In the genomic region with DNA sequence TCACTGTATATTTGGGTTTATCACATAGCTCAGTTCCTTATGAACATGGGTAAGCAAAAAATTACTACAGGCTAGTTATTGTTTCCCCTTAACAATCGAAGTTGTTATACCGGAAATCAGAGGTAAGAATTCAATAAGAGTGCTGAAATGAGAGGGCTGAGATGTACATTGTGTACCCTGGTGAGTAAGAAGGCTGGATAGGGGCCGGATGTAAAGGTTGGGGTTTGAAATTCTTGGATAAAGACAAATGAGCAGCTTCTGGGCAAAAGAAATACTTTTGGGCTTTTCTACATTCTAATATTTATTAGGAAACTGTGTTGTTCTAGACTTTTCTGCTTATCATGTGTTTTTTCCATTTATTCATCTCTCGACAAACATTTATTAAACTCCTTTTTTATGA, we compare ENCODE assay signal across 22 cellular contexts.
"Had no signal": no experiment of that assay in that cellular context is flagged by ENCODE, and none has a peak within 500 bp of the region (broad histone marks: within the 10 kb centered on the region; RNA-seq: fewer than 3 reads in every experiment).

No MANE protein-coding gene starts in this region.

- H3K36me3 ChIP-seq: ascending aorta, cardiac muscle cell, colonic mucosa, esophagus squamous epithelium had no signal

- H3K4me1 Mint-ChIP-seq: activated T-helper 17 cell treated with anti-CD3 and anti-CD28 coated beads, Interleukin-2, amount 50 U/mL, for 72 hours had no signal

- H3K27ac ChIP-seq: cardiac muscle cell, colonic mucosa had no signal

- H3K27me3 ChIP-seq: ascending aorta, cardiac muscle cell, colonic mucosa, esophagus squamous epithelium had no signal

- H3K27ac Mint-ChIP-seq: activated T-helper 17 cell treated with anti-CD3 and anti-CD28 coated beads, Interleukin-2, amount 50 U/mL, for 72 hours; natural killer cell treated with Interleukin-12 subunit alpha and Interleukin-12 subunit beta and Interleukin-15 and Interleukin-18, amount 100 ng/mL, for 72 hours; progenitor cell of endocrine pancreas; type B pancreatic cell had no signal

- H3K36me3 Mint-ChIP-seq: natural killer cell treated with Interleukin-12 subunit alpha and Interleukin-12 subunit beta and Interleukin-15 and Interleukin-18, amount 100 ng/mL, for 72 hours had no signal

- H3K4me3 Mint-ChIP-seq: activated T-helper 17 cell treated with anti-CD3 and anti-CD28 coated beads, Interleukin-2, amount 50 U/mL, for 72 hours; natural killer cell treated with Interleukin-12 subunit alpha and Interleukin-12 subunit beta and Interleukin-15 and Interleukin-18, amount 100 ng/mL, for 72 hours; type B pancreatic cell had no signal

- H3K4me2 ChIP-seq: smooth muscle cell had no signal

- H3K27me3 Mint-ChIP-seq: activated T-helper 17 cell treated with anti-CD3 and anti-CD28 coated beads, Interleukin-2, amount 50 U/mL, for 72 hours; progenitor cell of endocrine pancreas; type B pancreatic cell had no signal

- H3K4me1 ChIP-seq: colonic mucosa had no signal

- DNase-seq: activated naive CD4-positive, alpha-beta T cell treated with Interleukin-2 at 50 U/mL for 16 hours; activated T-cell treated with anti-CD3 and anti-CD28 coated beads for 4 hours; colonic mucosa; esophagus squamous epithelium; foreskin fibroblast; mesendoderm; occipital lobe; right cardiac atrium; stimulated activated CD4-positive, alpha-beta T cell treated with anti-CD3 and anti-CD28 coated beads, Interleukin-4, amount 100 ng/mL, for 4 hours; stimulated activated CD8-positive, alpha-beta memory T cell treated with anti-CD3 and anti-CD28 coated beads, Interleukin-4, amount 100 ng/mL, for 48 hours; stimulated activated naive CD4-positive, alpha-beta T cell treated with Interleukin-2 at 50 U/mL for 16 hours; substantia nigra; T-helper 1 cell; T1000 had no signal

- H3K9me3 ChIP-seq: ascending aorta, colonic mucosa, esophagus squamous epithelium had no signal

- FAIRE-seq: islet of Langerhans had no signal

- H3K4me3 ChIP-seq: ascending aorta, cardiac muscle cell, colonic mucosa, esophagus squamous epithelium, smooth muscle cell had no signal

- H3K9me3 Mint-ChIP-seq: natural killer cell treated with Interleukin-12 subunit alpha and Interleukin-12 subunit beta and Interleukin-15 and Interleukin-18, amount 100 ng/mL, for 72 hours; type B pancreatic cell had no signal
